ENCODE assay signal across 1 cellular context in the genomic region with DNA sequence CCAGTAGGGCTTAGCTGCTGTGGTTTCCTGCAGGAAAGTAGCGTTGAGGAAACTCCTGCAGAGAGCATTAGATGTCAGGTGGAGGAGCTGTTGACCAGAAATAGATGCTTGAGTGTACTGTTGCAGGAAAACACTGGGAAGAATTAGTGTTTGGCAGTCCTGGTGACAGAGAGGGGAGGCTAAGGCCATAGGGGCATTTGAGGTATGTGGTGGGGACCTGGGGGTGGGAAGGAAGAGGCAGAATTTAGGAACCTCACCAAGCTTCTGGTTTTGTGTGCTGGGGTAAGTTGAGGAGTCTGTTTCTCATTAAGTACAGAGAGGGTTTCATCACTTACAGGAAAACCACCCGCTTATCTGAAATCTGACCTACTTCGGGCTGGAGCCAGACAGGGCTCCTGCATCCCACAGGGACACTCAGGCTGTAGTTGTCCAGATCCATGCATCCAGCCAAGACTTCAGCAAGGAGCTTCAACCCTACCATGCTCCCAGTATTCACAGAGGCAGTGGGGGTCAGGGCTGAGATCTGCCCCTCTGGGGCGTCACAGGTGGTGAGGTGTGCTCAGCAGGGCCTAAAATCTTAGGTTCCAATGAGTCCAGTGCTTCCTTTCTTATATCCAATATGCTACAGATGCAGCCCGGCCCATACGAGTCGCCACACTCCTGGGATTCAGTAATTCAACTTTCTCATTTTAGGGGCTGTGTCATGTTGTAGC.
TF ChIP-seq lines count a peak whose summit lies in the region.

No MANE protein-coding gene starts in this region.

TF ChIP-seq in HEK293, 187 proteins besides CTCF, POLR2A, EP300 and RAD21 (continued from another document):
- no peak for TF ChIP-seq ZBTB1 (tag by site-specific recombination; IDR thresholded peaks at IDR 0.05)
